2 cellular contexts compared by ENCODE assay signal in the genomic region with DNA sequence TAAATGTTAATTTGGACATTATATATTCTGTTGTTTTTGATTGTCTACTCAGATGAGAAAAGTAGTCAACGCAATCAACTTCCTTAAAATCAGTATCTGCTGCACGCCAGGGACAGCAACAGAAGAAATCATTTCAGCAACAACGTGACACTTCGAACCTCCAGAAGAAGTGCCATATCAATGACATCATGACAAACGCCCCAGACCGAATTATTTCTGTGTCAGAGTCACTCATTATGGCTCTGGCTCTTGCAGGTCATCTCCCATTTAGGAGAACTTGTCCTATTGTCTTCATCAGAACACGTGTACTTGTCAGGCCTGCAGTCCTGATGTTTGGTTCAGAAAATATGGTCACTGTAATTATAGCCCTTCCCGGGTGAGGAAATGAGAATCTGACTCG.
TF ChIP-seq lines count a peak whose summit lies in the region.

No MANE protein-coding gene starts in this region.

TF ChIP-seq in HepG2, 621 proteins besides CTCF, POLR2A, EP300 and RAD21:
- TF ChIP-seq ZNF430 (CRISPR knock-in tag; IDR thresholded peaks at IDR 0.05) (no peak), KAT7 (CRISPR knock-in tag; IDR thresholded peaks at IDR 0.05; ENCODE audit: borderline replicate concordance) (no peak), CREB1 (IDR thresholded peaks at IDR 0.05) (0 out of 2 replicates have a peak, but pooled peaks have one; percentile 39), CREB1 (CRISPR knock-in tag; IDR thresholded peaks at IDR 0.05) (no peak), CCDC6 (CRISPR knock-in tag; IDR thresholded peaks at IDR 0.05) (no peak), ARHGAP35 (CRISPR knock-in tag; IDR thresholded peaks at IDR 0.05; ENCODE audit: borderline replicate concordance) (no peak), IKZF1 (IDR thresholded peaks at IDR 0.05) (no peak), PCBP2 (optimal IDR thresholded peaks at IDR 0.05; ENCODE audit: low read depth, low read length, poor library complexity, severe bottlenecking) (no peak)

TF ChIP-seq in GM23338, 12 proteins besides CTCF, POLR2A, EP300 and RAD21:
- TF ChIP-seq, protein P1, sequence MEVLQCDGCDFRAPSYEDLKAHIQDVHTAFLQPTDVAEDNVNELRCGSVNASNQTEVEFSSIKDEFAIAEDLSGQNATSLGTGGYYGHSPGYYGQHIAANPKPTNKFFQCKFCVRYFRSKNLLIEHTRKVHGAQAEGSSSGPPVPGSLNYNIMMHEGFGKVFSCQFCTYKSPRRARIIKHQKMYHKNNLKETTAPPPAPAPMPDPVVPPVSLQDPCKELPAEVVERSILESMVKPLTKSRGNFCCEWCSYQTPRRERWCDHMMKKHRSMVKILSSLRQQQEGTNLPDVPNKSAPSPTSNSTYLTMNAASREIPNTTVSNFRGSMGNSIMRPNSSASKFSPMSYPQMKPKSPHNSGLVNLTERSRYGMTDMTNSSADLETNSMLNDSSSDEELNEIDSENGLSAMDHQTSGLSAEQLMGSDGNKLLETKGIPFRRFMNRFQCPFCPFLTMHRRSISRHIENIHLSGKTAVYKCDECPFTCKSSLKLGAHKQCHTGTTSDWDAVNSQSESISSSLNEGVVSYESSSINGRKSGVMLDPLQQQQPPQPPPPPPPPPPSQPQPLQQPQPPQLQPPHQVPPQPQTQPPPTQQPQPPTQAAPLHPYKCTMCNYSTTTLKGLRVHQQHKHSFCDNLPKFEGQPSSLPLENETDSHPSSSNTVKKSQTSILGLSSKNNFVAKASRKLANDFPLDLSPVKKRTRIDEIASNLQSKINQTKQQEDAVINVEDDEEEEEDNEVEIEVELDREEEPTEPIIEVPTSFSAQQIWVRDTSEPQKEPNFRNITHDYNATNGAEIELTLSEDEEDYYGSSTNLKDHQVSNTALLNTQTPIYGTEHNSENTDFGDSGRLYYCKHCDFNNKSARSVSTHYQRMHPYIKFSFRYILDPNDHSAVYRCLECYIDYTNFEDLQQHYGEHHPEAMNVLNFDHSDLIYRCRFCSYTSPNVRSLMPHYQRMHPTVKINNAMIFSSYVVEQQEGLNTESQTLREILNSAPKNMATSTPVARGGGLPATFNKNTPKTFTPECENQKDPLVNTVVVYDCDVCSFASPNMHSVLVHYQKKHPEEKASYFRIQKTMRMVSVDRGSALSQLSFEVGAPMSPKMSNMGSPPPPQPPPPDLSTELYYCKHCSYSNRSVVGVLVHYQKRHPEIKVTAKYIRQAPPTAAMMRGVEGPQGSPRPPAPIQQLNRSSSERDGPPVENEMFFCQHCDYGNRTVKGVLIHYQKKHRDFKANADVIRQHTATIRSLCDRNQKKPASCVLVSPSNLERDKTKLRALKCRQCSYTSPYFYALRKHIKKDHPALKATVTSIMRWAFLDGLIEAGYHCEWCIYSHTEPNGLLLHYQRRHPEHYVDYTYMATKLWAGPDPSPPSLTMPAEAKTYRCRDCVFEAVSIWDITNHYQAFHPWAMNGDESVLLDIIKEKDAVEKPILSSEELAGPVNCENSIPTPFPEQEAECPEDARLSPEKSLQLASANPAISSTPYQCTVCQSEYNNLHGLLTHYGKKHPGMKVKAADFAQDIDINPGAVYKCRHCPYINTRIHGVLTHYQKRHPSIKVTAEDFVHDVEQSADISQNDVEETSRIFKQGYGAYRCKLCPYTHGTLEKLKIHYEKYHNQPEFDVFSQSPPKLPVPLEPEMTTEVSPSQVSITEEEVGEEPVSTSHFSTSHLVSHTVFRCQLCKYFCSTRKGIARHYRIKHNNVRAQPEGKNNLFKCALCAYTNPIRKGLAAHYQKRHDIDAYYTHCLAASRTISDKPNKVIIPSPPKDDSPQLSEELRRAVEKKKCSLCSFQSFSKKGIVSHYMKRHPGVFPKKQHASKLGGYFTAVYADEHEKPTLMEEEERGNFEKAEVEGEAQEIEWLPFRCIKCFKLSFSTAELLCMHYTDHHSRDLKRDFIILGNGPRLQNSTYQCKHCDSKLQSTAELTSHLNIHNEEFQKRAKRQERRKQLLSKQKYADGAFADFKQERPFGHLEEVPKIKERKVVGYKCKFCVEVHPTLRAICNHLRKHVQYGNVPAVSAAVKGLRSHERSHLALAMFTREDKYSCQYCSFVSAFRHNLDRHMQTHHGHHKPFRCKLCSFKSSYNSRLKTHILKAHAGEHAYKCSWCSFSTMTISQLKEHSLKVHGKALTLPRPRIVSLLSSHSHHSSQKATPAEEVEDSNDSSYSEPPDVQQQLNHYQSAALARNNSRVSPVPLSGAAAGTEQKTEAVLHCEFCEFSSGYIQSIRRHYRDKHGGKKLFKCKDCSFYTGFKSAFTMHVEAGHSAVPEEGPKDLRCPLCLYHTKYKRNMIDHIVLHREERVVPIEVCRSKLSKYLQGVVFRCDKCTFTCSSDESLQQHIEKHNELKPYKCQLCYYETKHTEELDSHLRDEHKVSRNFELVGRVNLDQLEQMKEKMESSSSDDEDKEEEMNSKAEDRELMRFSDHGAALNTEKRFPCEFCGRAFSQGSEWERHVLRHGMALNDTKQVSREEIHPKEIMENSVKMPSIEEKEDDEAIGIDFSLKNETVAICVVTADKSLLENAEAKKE (CRISPR knock-in tag; IDR thresholded peaks at IDR 0.05) = no peak
- TF ChIP-seq ETS1 (IDR thresholded peaks at IDR 0.05) (no peak), NANOG (IDR thresholded peaks at IDR 0.05; ENCODE audit: borderline replicate concordance) (no peak), ZNF114 (CRISPR knock-in tag; IDR thresholded peaks at IDR 0.05) (no peak), EZH2phosphoT487 (IDR thresholded peaks at IDR 0.05; ENCODE audit: unreplicated experiment) (no peak), CREB1 (CRISPR knock-in tag; IDR thresholded peaks at IDR 0.05; ENCODE audit: low read depth) (no peak), POLR2AphosphoS5 (IDR thresholded peaks at IDR 0.05; ENCODE audit: low read depth) (no peak), EZH2 (IDR thresholded peaks at IDR 0.05; ENCODE audit: low read depth, unreplicated experiment) (no peak), STAT1 (IDR thresholded peaks at IDR 0.05; ENCODE audit: unreplicated experiment) (no peak), JUNB (IDR thresholded peaks at IDR 0.05; ENCODE audit: unreplicated experiment) (no peak), ZNF331 (CRISPR knock-in tag; IDR thresholded peaks at IDR 0.05; ENCODE audit: low read depth) (no peak)
- TF ChIP-seq, protein P2, sequence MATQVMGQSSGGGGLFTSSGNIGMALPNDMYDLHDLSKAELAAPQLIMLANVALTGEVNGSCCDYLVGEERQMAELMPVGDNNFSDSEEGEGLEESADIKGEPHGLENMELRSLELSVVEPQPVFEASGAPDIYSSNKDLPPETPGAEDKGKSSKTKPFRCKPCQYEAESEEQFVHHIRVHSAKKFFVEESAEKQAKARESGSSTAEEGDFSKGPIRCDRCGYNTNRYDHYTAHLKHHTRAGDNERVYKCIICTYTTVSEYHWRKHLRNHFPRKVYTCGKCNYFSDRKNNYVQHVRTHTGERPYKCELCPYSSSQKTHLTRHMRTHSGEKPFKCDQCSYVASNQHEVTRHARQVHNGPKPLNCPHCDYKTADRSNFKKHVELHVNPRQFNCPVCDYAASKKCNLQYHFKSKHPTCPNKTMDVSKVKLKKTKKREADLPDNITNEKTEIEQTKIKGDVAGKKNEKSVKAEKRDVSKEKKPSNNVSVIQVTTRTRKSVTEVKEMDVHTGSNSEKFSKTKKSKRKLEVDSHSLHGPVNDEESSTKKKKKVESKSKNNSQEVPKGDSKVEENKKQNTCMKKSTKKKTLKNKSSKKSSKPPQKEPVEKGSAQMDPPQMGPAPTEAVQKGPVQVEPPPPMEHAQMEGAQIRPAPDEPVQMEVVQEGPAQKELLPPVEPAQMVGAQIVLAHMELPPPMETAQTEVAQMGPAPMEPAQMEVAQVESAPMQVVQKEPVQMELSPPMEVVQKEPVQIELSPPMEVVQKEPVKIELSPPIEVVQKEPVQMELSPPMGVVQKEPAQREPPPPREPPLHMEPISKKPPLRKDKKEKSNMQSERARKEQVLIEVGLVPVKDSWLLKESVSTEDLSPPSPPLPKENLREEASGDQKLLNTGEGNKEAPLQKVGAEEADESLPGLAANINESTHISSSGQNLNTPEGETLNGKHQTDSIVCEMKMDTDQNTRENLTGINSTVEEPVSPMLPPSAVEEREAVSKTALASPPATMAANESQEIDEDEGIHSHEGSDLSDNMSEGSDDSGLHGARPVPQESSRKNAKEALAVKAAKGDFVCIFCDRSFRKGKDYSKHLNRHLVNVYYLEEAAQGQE (IDR thresholded peaks at IDR 0.05; ENCODE audit: unreplicated experiment) = no peak
